Comparison of ENCODE assay signal across 19 cellular contexts in the genomic region with DNA sequence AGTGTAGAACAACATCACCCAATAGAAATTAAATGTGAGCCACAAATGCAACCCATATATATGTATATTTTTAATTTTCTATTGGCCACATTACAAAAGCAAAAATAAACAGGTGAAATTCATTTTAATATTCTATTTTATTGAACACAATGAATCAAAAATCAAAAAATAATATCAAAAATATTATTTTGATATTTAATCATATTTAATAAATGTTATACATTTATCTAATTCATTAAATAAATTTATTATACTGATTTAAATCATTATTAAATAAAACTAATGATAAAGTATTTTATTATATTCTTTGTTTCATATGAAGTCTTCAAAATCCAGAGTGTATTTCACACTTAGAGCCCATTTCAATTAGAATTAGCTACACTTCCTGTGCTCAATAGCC.
A peak's percentile ranks its signal among the peaks of the same experiment; 100 is the strongest.
DNase-seq lines count a peak whose midpoint lies in the region; ATAC-seq, FAIRE-seq and TF ChIP-seq lines count a peak whose summit lies in the region.
"Had no signal": no experiment of that assay in that cellular context is flagged by ENCODE, and none has a peak within 500 bp of the region (broad histone marks: within the 10 kb centered on the region; RNA-seq: fewer than 3 reads in every experiment).

No MANE protein-coding gene starts in this region.

- H3K27ac Mint-ChIP-seq in WTC11, result no peak overlapping the region
- H3K27ac Mint-ChIP-seq: CD8-positive, alpha-beta T cell; GM23338; H9 had no signal

- H3K27me3 Mint-ChIP-seq in WTC11 (ENCODE audit: low read depth), result no peaks in the 10 kb centered on the region

- H3K9me3 ChIP-seq in pancreas (no peaks in the 10 kb centered on the region), gastroesophageal sphincter (no peaks in the 10 kb centered on the region)
- H3K9me3 ChIP-seq: Caco-2 had no signal

- CTCF ChIA-PET in WTC11 (lab: Charles Lee), result no interaction called here

- H3K4me3 ChIP-seq in pancreas (no peak overlapping the region), gastroesophageal sphincter (no peak overlapping the region)
- H3K4me3 ChIP-seq: GM12878, GM23338 had no signal

- H3K36me3 ChIP-seq in pancreas, result no peaks in the 10 kb centered on the region
- H3K36me3 ChIP-seq in gastroesophageal sphincter, result no peaks in the 10 kb centered on the region

- FAIRE-seq in G401.6 (lab: Jason Lieb, UNC) (peak; percentile 93), frontal cortex (lab: Jason Lieb, UNC) (peak; percentile 98), pancreas (lab: Jason Lieb, UNC) (peak; percentile 91)
- FAIRE-seq: GM12878, GM19239 had no signal

- no peak for TF ChIP-seq POLR2A in gastroesophageal sphincter (IDR thresholded peaks at IDR 0.05)

- H3K9me3 Mint-ChIP-seq in WTC11, result peaks cover 22% of the 10 kb centered on the region

- DNase-seq in WTC11 (ENCODE audit: low spot score) (no peak), frontal cortex (ENCODE audit: low spot score in 2 of 2) (no peak), pancreas (no peak), NCI-H1105 treated with DMSO at 0.1 percent for 48 hours (lab: John Stamatoyannopoulos, UW) (no peak)
- no peak for DNase-seq in activated CD8-positive, alpha-beta memory T cell treated with anti-CD3 and anti-CD28 coated beads, Interleukin-2, amount 50 U/mL, for 4 hours
- DNase-seq: 8988T; C1 segment of cervical spinal cord; Caco-2; CD8-positive, alpha-beta T cell; DMS153; DND-41; GDM1; H9 had no signal

- H3K27me3 ChIP-seq in pancreas (no peaks in the 10 kb centered on the region), gastroesophageal sphincter (no peaks in the 10 kb centered on the region)

- POLR2A ChIA-PET in WTC11 (lab: Charles Lee), result no interaction called here

- H3K4me3 Mint-ChIP-seq in WTC11, result no peak overlapping the region
- H3K4me3 Mint-ChIP-seq: CD8-positive, alpha-beta T cell; GM23338; H9 had no signal

- H3K36me3 Mint-ChIP-seq in WTC11, result 0 out of 2 replicates have a peak, but pooled peaks cover 6% of the 10 kb centered on the region
- H3K36me3 Mint-ChIP-seq: CD8-positive, alpha-beta T cell had no signal

- H3K27ac ChIP-seq in pancreas (no peak overlapping the region), gastroesophageal sphincter (no peak overlapping the region)

- TF ChIP-seq CTCF in WTC11 (IDR thresholded peaks at IDR 0.05) (no peak), pancreas (IDR thresholded peaks at IDR 0.05) (no peak), gastroesophageal sphincter (IDR thresholded peaks at IDR 0.05) (no peak)

- no peak for TF ChIP-seq EP300 in gastroesophageal sphincter (IDR thresholded peaks at IDR 0.05)

- intact Hi-C loops in pancreas (cut with DNase I), result no loop called here

- no peaks in the 10 kb centered on the region for H3K4me1 ChIP-seq in pancreas
- H3K4me1 ChIP-seq in gastroesophageal sphincter, result no peaks in the 10 kb centered on the region
- H3K4me1 ChIP-seq: Caco-2 had no signal

- peaks cover 16% of the 10 kb centered on the region for H3K4me1 Mint-ChIP-seq in WTC11

- ATAC-seq in WTC11 (no peak; the same call in 1 of the 2 replicates), pancreas (no peak), gastroesophageal sphincter (no peak)
- ATAC-seq: CD8-positive, alpha-beta T cell; GM12878; GM23338; HCT116 had no signal

TF ChIP-seq in WTC11, 78 proteins besides CTCF, POLR2A, EP300 and RAD21:
- TF ChIP-seq, protein P1, sequence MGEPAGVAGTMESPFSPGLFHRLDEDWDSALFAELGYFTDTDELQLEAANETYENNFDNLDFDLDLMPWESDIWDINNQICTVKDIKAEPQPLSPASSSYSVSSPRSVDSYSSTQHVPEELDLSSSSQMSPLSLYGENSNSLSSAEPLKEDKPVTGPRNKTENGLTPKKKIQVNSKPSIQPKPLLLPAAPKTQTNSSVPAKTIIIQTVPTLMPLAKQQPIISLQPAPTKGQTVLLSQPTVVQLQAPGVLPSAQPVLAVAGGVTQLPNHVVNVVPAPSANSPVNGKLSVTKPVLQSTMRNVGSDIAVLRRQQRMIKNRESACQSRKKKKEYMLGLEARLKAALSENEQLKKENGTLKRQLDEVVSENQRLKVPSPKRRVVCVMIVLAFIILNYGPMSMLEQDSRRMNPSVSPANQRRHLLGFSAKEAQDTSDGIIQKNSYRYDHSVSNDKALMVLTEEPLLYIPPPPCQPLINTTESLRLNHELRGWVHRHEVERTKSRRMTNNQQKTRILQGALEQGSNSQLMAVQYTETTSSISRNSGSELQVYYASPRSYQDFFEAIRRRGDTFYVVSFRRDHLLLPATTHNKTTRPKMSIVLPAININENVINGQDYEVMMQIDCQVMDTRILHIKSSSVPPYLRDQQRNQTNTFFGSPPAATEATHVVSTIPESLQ (CRISPR knock-in tag; IDR thresholded peaks at IDR 0.05), result no peak
- TF ChIP-seq NFE2L1 (CRISPR knock-in tag; IDR thresholded peaks at IDR 0.05) (no peak), ZBTB21 (CRISPR knock-in tag; IDR thresholded peaks at IDR 0.05; ENCODE audit: borderline replicate concordance) (no peak), HMGA2 (CRISPR knock-in tag; IDR thresholded peaks at IDR 0.05) (peak; percentile 95), ATF1 (CRISPR knock-in tag; IDR thresholded peaks at IDR 0.05) (no peak)
- TF ChIP-seq, protein P2, sequence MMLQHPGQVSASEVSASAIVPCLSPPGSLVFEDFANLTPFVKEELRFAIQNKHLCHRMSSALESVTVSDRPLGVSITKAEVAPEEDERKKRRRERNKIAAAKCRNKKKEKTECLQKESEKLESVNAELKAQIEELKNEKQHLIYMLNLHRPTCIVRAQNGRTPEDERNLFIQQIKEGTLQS (CRISPR knock-in tag; conservative IDR thresholded peaks at IDR 0.05), result no peak
